In genomic region chr1:215595231-215595630, GRCh38 we compare ENCODE assay signal across 20 cellular contexts. TPM values are rescaled to one million over a fixed set of nuclear protein-coding genes. Genes with fewer than 3 reads are reported as not detected.
DNase-seq lines count a peak whose midpoint lies in the region; ATAC-seq, FAIRE-seq and TF ChIP-seq lines count a peak whose summit lies in the region.
"Had no signal": no experiment of that assay in that cellular context is flagged by ENCODE, and none has a peak within 500 bp of the region (broad histone marks: within the 10 kb centered on the region; RNA-seq: fewer than 3 reads in every experiment).

No MANE protein-coding gene starts in this region.

- intact Hi-C loops in GM12878 (cut with micrococcal nuclease; ENCODE audit: unreplicated experiment) (no loop called here), tibial artery (cut with DNase I; ENCODE audit: low total_unique reads) (no loop called here)

- WGBS in GM12878 (ENCODE audit: insufficient coverage, insufficient replicate concordance, low lambda C conversion rate, missing lambda C conversion rate), result 45% methylated on average over 2 of the region's 2 CpGs

- H3K4me1 ChIP-seq in GM12878 (ENCODE audit: control insufficient read depth, insufficient read depth, low read length) (peaks cover 5% of the 10 kb centered on the region; the same call in 1 of the 2 replicates), tibial artery (peaks cover 0 to 15% (median 9%) of the 10 kb centered on the region in 4 donors)

- CTCF ChIA-PET in GM12878 (lab: Yijun Ruan, JAX), result interaction anchor here (0.9 to 2.1 kb wide), 3 partner anchors 10 to 28 kb away, joined by 3 to 10 read pairs (median 5); no protein-coding TSS in a partner anchor
- CTCF ChIA-PET in T-cell (lab: Charles Lee), result no interaction called here

- H3K27me3 ChIP-seq in GM12878 (replicated peaks in 1 of 2; ENCODE audit: control insufficient read depth in 2 of 2, insufficient read depth in 2 of 2, low read length in 1 of 2) (no peaks in the 10 kb centered on the region), tibial artery (no peaks in the 10 kb centered on the region)
- H3K27me3 ChIP-seq: suprapubic skin had no signal

- H3K27me3 Mint-ChIP-seq in T-cell, result no peaks in the 10 kb centered on the region
- H3K27me3 Mint-ChIP-seq: activated CD4-positive, alpha-beta T cell treated with anti-CD3 and anti-CD28 coated beads, Interleukin-2, amount 10 ng/mL, durations not matched to agents 24 days and 14 days; B cell; central memory CD8-positive, alpha-beta T cell had no signal

- RAD21 ChIA-PET in GM12878 (lab: Charles Lee; ENCODE audit: unreplicated experiment), result interaction anchor here (1.3 kb wide), 1 partner anchor 23 kb away, joined by 3 read pairs; no protein-coding TSS in a partner anchor

- no peaks in the 10 kb centered on the region for H4K20me1 ChIP-seq in GM12878 (ENCODE audit: control insufficient read depth, insufficient read depth)

- TF ChIP-seq EP300 in GM12878 (IDR thresholded peaks at IDR 0.05; ENCODE audit: borderline replicate concordance in 1 of 2, control insufficient read depth in 1 of 2, low read depth in 2 of 2, low read length in 2 of 2), result no peak

- H3K36me3 Mint-ChIP-seq in T-cell, result peaks cover 22% of the 10 kb centered on the region

- no peak overlapping the region for H3K27ac Mint-ChIP-seq in T-cell
- H3K27ac Mint-ChIP-seq: activated CD4-positive, alpha-beta T cell treated with anti-CD3 and anti-CD28 coated beads, Interleukin-2, amount 10 ng/mL, durations not matched to agents 24 days and 14 days; B cell had no signal

- in situ Hi-C loops in GM12878 (cut with MboI), result no loop called here

- SMC1A ChIA-PET in GM12878 (lab: Charles Lee; ENCODE audit: uncharacterized antibody, unreplicated experiment), result interaction anchor here (0.9 to 1.8 kb wide), 5 partner anchors 9 to 39 kb away, joined by 3 to 6 read pairs (median 4); no protein-coding TSS in a partner anchor

- no peak for TF ChIP-seq CTCF in GM12878 (IDR thresholded peaks at IDR 0.05 in 2 of 3, conservative IDR thresholded peaks at IDR 0.05 in 1 of 3; ENCODE audit: control insufficient read depth in 2 of 3, extremely low read depth in 1 of 3, insufficient read depth in 1 of 3, low read depth in 3 of 3, low read length in 3 of 3)
- TF ChIP-seq CTCF in tibial artery (IDR thresholded peaks at IDR 0.05), result no peak

- ATAC-seq in GM12878, result no peak
- no peak for ATAC-seq in T-cell (replicated peaks in 1 of 4)

- H3K4me3 ChIP-seq in GM12878 (no peak overlapping the region), tibial artery (no peak overlapping the region)
- H3K4me3 ChIP-seq: left ventricle myocardium inferior, suprapubic skin had no signal

- H3K9me3 ChIP-seq in GM12878 (replicated peaks; ENCODE audit: control insufficient read depth, insufficient read depth, low read length) (no peaks in the 10 kb centered on the region), tibial artery (no peaks in the 10 kb centered on the region)
- H3K9me3 ChIP-seq: Caco-2, left ventricle myocardium inferior, suprapubic skin had no signal

- FAIRE-seq in GM12878 (lab: Jason Lieb, UNC), result no peak

- H3K4me3 Mint-ChIP-seq in T-cell, result no peak overlapping the region
- H3K4me3 Mint-ChIP-seq: activated CD4-positive, alpha-beta T cell treated with anti-CD3 and anti-CD28 coated beads, Interleukin-2, amount 10 ng/mL, durations not matched to agents 24 days and 14 days; B cell; central memory CD8-positive, alpha-beta T cell had no signal

- H3K27ac ChIP-seq in GM12878 (ENCODE audit: control insufficient read depth, insufficient read depth) (no peak overlapping the region), tibial artery (no peak overlapping the region)
- H3K27ac ChIP-seq: left ventricle myocardium inferior, suprapubic skin had no signal

- no peaks in the 10 kb centered on the region for H3K79me2 ChIP-seq in GM12878 (ENCODE audit: control insufficient read depth, insufficient read depth, low read length)

- no peaks in the 10 kb centered on the region for H3K4me1 Mint-ChIP-seq in T-cell
- H3K4me1 Mint-ChIP-seq: B cell; central memory CD8-positive, alpha-beta T cell had no signal

- peaks cover 2 to 4% (median 4%) of the 10 kb centered on the region in 3 donors for H3K9me3 Mint-ChIP-seq in T-cell
- H3K9me3 Mint-ChIP-seq: activated CD4-positive, alpha-beta T cell treated with anti-CD3 and anti-CD28 coated beads, Interleukin-2, amount 10 ng/mL, durations not matched to agents 24 days and 14 days had no signal

- no peak for TF ChIP-seq POLR2A in GM12878 (IDR thresholded peaks at IDR 0.05; ENCODE audit: low read depth, low read length)

- POLR2A ChIA-PET in GM12878 (lab: Charles Lee) (interaction anchor here (0.5 kb wide), 1 partner anchor 40 kb away, joined by 3 read pairs; no protein-coding TSS in a partner anchor), T-cell (lab: Charles Lee) (no interaction called here)

- no peak overlapping the region for H3K4me2 ChIP-seq in GM12878 (ENCODE audit: control insufficient read depth, insufficient read depth)

- DNase-seq in Daoy (ENCODE audit: low read depth) (peak; percentile 2), HT1080 (ENCODE audit: low read depth) (peak; percentile 8), GM12878 (ENCODE audit: low read depth, low spot score) (no peak), myocyte (ENCODE audit: low read depth) (peak; percentile 39), tibial artery (no peak), T-cell (no peak), NCI-H1105 (lab: John Stamatoyannopoulos, UW) (no peak)
- DNase-seq: activated CD4-positive, alpha-beta T cell treated with anti-CD3 and anti-CD28 coated beads, Interleukin-2, amount 10 ng/mL, durations not matched to agents 24 days and 14 days; activated gamma-delta T cell; amygdala; glutamatergic neuron; GOT3; left ventricle myocardium inferior; retina; stimulated activated CD4-positive, alpha-beta T cell treated with anti-CD3 and anti-CD28 coated beads, Interleukin-12 subunit alpha, Interleukin-12 subunit beta, amount 100 ng/mL, for 4 hours; SW 1271 had no signal

- no peak overlapping the region for H3K9ac ChIP-seq in GM12878 (ENCODE audit: control insufficient read depth, insufficient read depth, low read length)

- H3K36me3 ChIP-seq in GM12878 (ENCODE audit: control insufficient read depth in 2 of 2, insufficient read depth in 2 of 2, low read length in 1 of 2) (no peaks in the 10 kb centered on the region), tibial artery (peaks cover 0 to 16% (median 11%) of the 10 kb centered on the region in 3 donors)
- H3K36me3 ChIP-seq: suprapubic skin had no signal

- H2AFZ ChIP-seq in GM12878 (ENCODE audit: control insufficient read depth, low read depth, low read length), result no peak overlapping the region

- no peak for TF ChIP-seq RAD21 in GM12878 (IDR thresholded peaks at IDR 0.05; ENCODE audit: insufficient read depth, low read depth, low read length)

- no TSS peak for BruUV-seq in GM12878 (replicated peaks; lab: Mats Ljungman, UMichigan)

TF ChIP-seq in GM12878, 131 proteins besides CTCF, POLR2A, EP300 and RAD21:
- peak; percentile 14; the same call in 1 of the 2 replicates for TF ChIP-seq PKNOX1 (IDR thresholded peaks at IDR 0.05)
- no peak for TF ChIP-seq NFYA (IDR thresholded peaks at IDR 0.05; ENCODE audit: borderline replicate concordance, low read depth, low read length)

RNA-seq across cellular contexts. Expression of gene KCTD3, which starts 28.1 kb away (rescaled TPM):
- 16.8 and 22.2 TPM in 2 replicates for total RNA-seq in Daoy (2014; rRNA removed; shearing (Covaris generic))
- 23.2 and 26.9 TPM in 2 replicates for total RNA-seq in HT1080 (2014; rRNA removed; shearing (Covaris generic))
- polyA plus RNA-seq in HT1080 (2015; cell fraction: cytosol; rRNA removed), result 26.9 and 36.6 TPM in 2 replicates
- polyA plus RNA-seq in HT1080 (2015; cell fraction: nucleus; rRNA removed), result 41.0 and 47.6 TPM in 2 replicates
- 29.9 and 30.1 TPM in 2 replicates for total RNA-seq in GM12878 (2013; cell fraction: nucleolus; rRNA removed)
- total RNA-seq in GM12878 (2014; rRNA removed) (13.6 and 14.2 TPM in 2 replicates), GM12878 (2014; rRNA removed; fragmentation: Illumina TruSeq; extraction: Trizol) (15.0 and 15.4 TPM in 2 replicates), GM12878 (2021) (11.4 and 14.0 TPM in 2 replicates), myocyte (32.1 and 35.2 TPM in 2 replicates), T-cell (1 to 10 TPM; 1.9 to 4.2 (median 3.6) TPM)
- polyA plus RNA-seq in GM12878 (2011; ENCODE audit: low read depth), result 4.2 TPM
- polyA plus RNA-seq in GM12878 (2011; rRNA removed) (19.8 and 20.7 TPM in 2 replicates), GM12878 (2014; fragmentation: Illumina TruSeq; extraction: Trizol) (12.5 and 17.9 TPM in 2 replicates), GM12878 (2014; fragmentation: Nextera tagmentation; extraction: Ambion mirVana) (1 to 10 TPM; 3.6 to 4.7 TPM), GM12878 (2014; rRNA removed) (8.7 and 10.2 TPM in 2 replicates), GM12878 (2016; fragmentation: Nextera tagmentation; extraction: Ambion mirVana) (1 to 10 TPM; 8.9 to 9.0 TPM)
- 9.4 and 10.5 TPM in 2 replicates for polyA plus RNA-seq in GM12878 (2011; cell fraction: cytosol; rRNA removed)
- polyA plus RNA-seq in GM12878 (2011; cell fraction: nucleus; rRNA removed), result 19.0 and 23.7 TPM in 2 replicates
- 5.4 and 6.0 TPM in 2 replicates for polyA plus RNA-seq in GM12878 (2012)
- polyA minus RNA-seq in GM12878 (2011; rRNA and poly(A)+ RNA removed), result 18.3 and 32.6 TPM in 2 replicates
- polyA minus RNA-seq in GM12878 (2011; cell fraction: cytosol; rRNA and poly(A)+ RNA removed), result 7.1 and 7.9 TPM in 2 replicates
- 16.7 and 23.9 TPM in 2 replicates for polyA minus RNA-seq in GM12878 (2011; cell fraction: nucleus; rRNA and poly(A)+ RNA removed)
- polyA plus RNA-seq in myocyte (2012), result 18.1 TPM

Comparison
In these comparisons a context has a peak if more than half of its experiments do, and no peak if none do; other contexts are left out.
1. DNase-seq: peak in Daoy (single experiment), HT1080 (single experiment) and myocyte (single experiment); none in GM12878 (single experiment), tibial artery (0 of 2), T-cell (0 of 34) and NCI-H1105 (single experiment).